In genomic region chr5:115884704-115885103, GRCh38 we compare ENCODE assay signal across 27 cellular contexts.
"Had no signal": no experiment of that assay in that cellular context is flagged by ENCODE, and none has a peak within 500 bp of the region (broad histone marks: within the 10 kb centered on the region; RNA-seq: fewer than 3 reads in every experiment).

No MANE protein-coding gene starts in this region.

- H3K27ac ChIP-seq: colonic mucosa, dorsolateral prefrontal cortex, epithelial cell of prostate, esophagus squamous epithelium, gastrocnemius medialis, heart right ventricle, left lung, lower lobe of right lung had no signal

- H3K27ac Mint-ChIP-seq: effector memory CD8-positive, alpha-beta T cell; endodermal cell; immature natural killer cell; mesothelial cell of epicardium had no signal

- H3K4me3 ChIP-seq: colonic mucosa, dorsolateral prefrontal cortex, esophagus squamous epithelium, gastrocnemius medialis, heart right ventricle, left lung, lower lobe of right lung, mucosa of descending colon had no signal

- H3K9me3 ChIP-seq: colonic mucosa, esophagus squamous epithelium, gastrocnemius medialis, left lung, lower lobe of right lung, mucosa of descending colon had no signal

- H3K4me1 ChIP-seq: colonic mucosa, esophagus squamous epithelium, gastrocnemius medialis, heart right ventricle, left lung, lower lobe of right lung had no signal

- H3K27me3 Mint-ChIP-seq: effector memory CD8-positive, alpha-beta T cell; naive B cell had no signal

- H3K36me3 ChIP-seq: colonic mucosa, gastrocnemius medialis, lower lobe of right lung had no signal

- DNase-seq: dermis blood vessel endothelial cell; dorsolateral prefrontal cortex; effector CD8-positive, alpha-beta T cell; effector memory CD8-positive, alpha-beta T cell; endodermal cell; erythroblast; esophagus squamous epithelium; foreskin fibroblast; foreskin melanocyte; gastrocnemius medialis; glutamatergic neuron; head of caudate nucleus; heart right ventricle; hypothalamus; immature natural killer cell; islet precursor cell; kidney glomerular epithelial cell; left lung; left ventricle myocardium superior; lower lobe of right lung; mesenchymal stem cell; naive B cell had no signal

- H3K4me1 Mint-ChIP-seq: endodermal cell, mesothelial cell of epicardium had no signal

- H3K4me3 Mint-ChIP-seq: effector memory CD8-positive, alpha-beta T cell; endodermal cell; immature natural killer cell; mesothelial cell of epicardium; naive B cell had no signal

- ATAC-seq: effector memory CD8-positive, alpha-beta T cell; esophagus mucosa; gastrocnemius medialis; heart right ventricle; left lung; left ventricle myocardium superior; lower lobe of right lung had no signal

- H3K27me3 ChIP-seq: colonic mucosa, dorsolateral prefrontal cortex, esophagus squamous epithelium, gastrocnemius medialis, heart right ventricle, left lung had no signal

- H3K9me3 Mint-ChIP-seq: effector memory CD8-positive, alpha-beta T cell; endodermal cell had no signal
